In genomic region chr4:128675083-128675482, GRCh38 we compare ENCODE assay signal across 11 cellular contexts.
DNase-seq lines count a peak whose midpoint lies in the region; ATAC-seq, FAIRE-seq and TF ChIP-seq lines count a peak whose summit lies in the region.
"Had no signal": no experiment of that assay in that cellular context is flagged by ENCODE, and none has a peak within 500 bp of the region (broad histone marks: within the 10 kb centered on the region; RNA-seq: fewer than 3 reads in every experiment).

No MANE protein-coding gene starts in this region.

- peak; percentile 86 for FAIRE-seq in GM12892 (lab: Jason Lieb, UNC)
- FAIRE-seq: small intestine had no signal

- WGBS in esophagus muscularis mucosa = 45% methylated on average over 1 of the region's 1 CpG

- ATAC-seq in GM21367 (IDR thresholded peaks at IDR 0.05; ENCODE audit: unreplicated experiment) = peak; percentile 94
- peak; percentile 79 for ATAC-seq in HG03139 (IDR thresholded peaks at IDR 0.05; ENCODE audit: unreplicated experiment)
- ATAC-seq: activated CD8-positive, alpha-beta T cell treated with anti-CD3 and anti-CD28 coated beads, Interleukin-2, amount 10 ng/mL, durations not matched to agents 7 days and 5 days had no signal

- H3K36me3 ChIP-seq in esophagus muscularis mucosa = no peaks in the 10 kb centered on the region

- no peak for TF ChIP-seq EP300 in esophagus muscularis mucosa (IDR thresholded peaks at IDR 0.05)

- no peaks in the 10 kb centered on the region for H3K9me3 ChIP-seq in esophagus muscularis mucosa

- intact Hi-C loops in esophagus muscularis mucosa (cut with DNase I) = no loop called here

- peak; percentile 13 for DNase-seq in GM12892 (ENCODE audit: insufficient read length)
- peak; percentile 24 for DNase-seq in fibroblast of peridontal ligament (ENCODE audit: extremely low read depth)
- DNase-seq in cerebellar nuclear complex (lab: John Stamatoyannopoulos, UW) = no peak
- DNase-seq in KBM-7 = no peak
- no peak for DNase-seq in esophagus muscularis mucosa (ENCODE audit: extremely low spot score)
- no peak for DNase-seq in activated CD4-positive, alpha-beta T cell treated with anti-CD3 and anti-CD28 coated beads for 1 hour
- DNase-seq: activated CD8-positive, alpha-beta T cell treated with anti-CD3 and anti-CD28 coated beads, Interleukin-2, amount 10 ng/mL, durations not matched to agents 7 days and 5 days; CD4-positive, CD25-positive, alpha-beta regulatory T cell; small intestine had no signal

- H3K27me3 ChIP-seq in esophagus muscularis mucosa = no peaks in the 10 kb centered on the region

- no peak overlapping the region for H3K27ac ChIP-seq in esophagus muscularis mucosa (replicated peaks in 1 of 4)

- TF ChIP-seq POLR2A in GM12892 (IDR thresholded peaks at IDR 0.05; ENCODE audit: low read depth, low read length) (0 out of 2 replicates have a peak, but pooled peaks have one; percentile 27), esophagus muscularis mucosa (IDR thresholded peaks at IDR 0.05; ENCODE audit: low read depth) (no peak)

- H3K4me3 ChIP-seq in esophagus muscularis mucosa = no peak overlapping the region

- TF ChIP-seq CTCF in esophagus muscularis mucosa (IDR thresholded peaks at IDR 0.05) = no peak

- in situ Hi-C loops in KBM-7 (cut with MboI; ENCODE audit: low pct_unique_long_range_greater_than_20kb, low sequenced_read_pairs) = no loop called here

- peaks cover 0 to 4% (median 0%) of the 10 kb centered on the region in 4 donors for H3K4me1 ChIP-seq in esophagus muscularis mucosa

Comparison
In these comparisons a context has a peak if more than half of its experiments do, and no peak if none do; other contexts are left out.
1. DNase-seq: peak in GM12892 (single experiment) and fibroblast of peridontal ligament (single experiment); none in cerebellar nuclear complex (0 of 2), KBM-7 (single experiment), esophagus muscularis mucosa (single experiment) and activated CD4-positive, alpha-beta T cell treated with anti-CD3 and anti-CD28 coated beads for 1 hour (single experiment).